9 cellular contexts compared by ENCODE assay signal in genomic region chr17:40349477-40350409, GRCh38. TPM values are rescaled to one million over a fixed set of nuclear protein-coding genes. Genes with fewer than 3 reads are reported as not detected.
DNase-seq lines count a peak whose midpoint lies in the region; ATAC-seq lines count a peak whose summit lies in the region.
"Had no signal": no experiment of that assay in that cellular context is flagged by ENCODE, and none has a peak within 500 bp of the region (broad histone marks: within the 10 kb centered on the region; RNA-seq: fewer than 3 reads in every experiment).

No MANE protein-coding gene starts in this region.

- H3K27ac ChIP-seq in skeletal muscle tissue (ENCODE audit: low read depth, low read length): no peak overlapping the region
- H3K27ac ChIP-seq: 22Rv1 had no signal

- H3K4me1 ChIP-seq in skeletal muscle tissue (ENCODE audit: control insufficient read depth in 3 of 3, insufficient read depth in 3 of 3, low read length in 3 of 3): peaks cover 71 to 76% (median 76%) of the 10 kb centered on the region in 3 donors

- peaks cover 33 to 51% (median 46%) of the 10 kb centered on the region in 3 donors for H3K36me3 ChIP-seq in skeletal muscle tissue (ENCODE audit: control insufficient read depth in 3 of 3, insufficient read depth in 3 of 3, low read length in 3 of 3)

- no peaks in the 10 kb centered on the region for H3K27me3 ChIP-seq in skeletal muscle tissue (ENCODE audit: control insufficient read depth in 3 of 3, insufficient read depth in 3 of 3, low read length in 3 of 3)

- in situ Hi-C loops in ACHN (cut with HindIII; ENCODE audit: low pct_ligation_motif_present, low pct_unique_long_range_greater_than_20kb, low sequenced_read_pairs): no loop called here

- H3K4me3 ChIP-seq in skeletal muscle tissue (ENCODE audit: low read length in 3 of 3): peak overlapping the region in 1 of 3 donors; percentile 35

- no peak for ATAC-seq in HG03457 (IDR thresholded peaks at IDR 0.05; ENCODE audit: unreplicated experiment)

- peak; percentile 60 for DNase-seq in NCI-H1436 (lab: John Stamatoyannopoulos, UW)
- DNase-seq in NCI-H1436 treated with DMSO at 0.1 percent for 48 hours (lab: John Stamatoyannopoulos, UW): no peak
- peak; percentile 53 for DNase-seq in astrocyte of the hippocampus (ENCODE audit: low read depth, low spot score)
- DNase-seq in islet precursor cell: peak; percentile 76
- DNase-seq in SKM-1 treated with dmso at 0.1 percent for 144 hours (lab: John Stamatoyannopoulos, UW; ENCODE audit: unreplicated experiment): no peak
- DNase-seq in ACHN: no peak

- H3K9me3 ChIP-seq in skeletal muscle tissue (ENCODE audit: control insufficient read depth in 3 of 3, low read length in 3 of 3): no peaks in the 10 kb centered on the region

- peak overlapping the region in 2 of 3 donors; percentile 61 to 76 for H3K9ac ChIP-seq in skeletal muscle tissue (ENCODE audit: low read depth in 1 of 3, low read length in 3 of 3)

RNA-seq across cellular contexts. Expression of gene GJD3, which starts 14.8 kb away (rescaled TPM):
- 0.52 TPM for total RNA-seq in skeletal muscle tissue

RNA-seq across cellular contexts. Expression of gene RARA, which starts 40.8 kb away (rescaled TPM):
- total RNA-seq in skeletal muscle tissue: 17.2 TPM

Comparison
In these comparisons a context has a peak if more than half of its experiments do, and no peak if none do; other contexts are left out.
1. DNase-seq: peak in NCI-H1436 (single experiment), astrocyte of the hippocampus (single experiment) and islet precursor cell (single experiment); none in NCI-H1436 treated with DMSO at 0.1 percent for 48 hours (single experiment), SKM-1 treated with dmso at 0.1 percent for 144 hours (single experiment) and ACHN (single experiment).